In genomic region chr11:82927264-82927880, GRCh38 we compare ENCODE assay signal across 7 cellular contexts. TPM values are rescaled to one million over a fixed set of nuclear protein-coding genes. Genes with fewer than 3 reads are reported as not detected.
DNase-seq lines count a peak whose midpoint lies in the region; ATAC-seq and TF ChIP-seq lines count a peak whose summit lies in the region.

No MANE protein-coding gene starts in this region.

- H3K4me3 ChIP-seq in right atrium auricular region, result no peak overlapping the region

- DNase-seq in DMS153 treated with DMSO at 0.1 percent for 48 hours (lab: John Stamatoyannopoulos, UW; ENCODE audit: unreplicated experiment), result peak; percentile 74
- peak; percentile 69 for DNase-seq in NCI-H2196 (lab: John Stamatoyannopoulos, UW; ENCODE audit: unreplicated experiment)
- DNase-seq in right atrium auricular region (ENCODE audit: low spot score), result no peak

- H3K27me3 Mint-ChIP-seq in activated T-helper 17 cell treated with anti-CD3 and anti-CD28 coated beads, Interleukin-2, amount 50 U/mL, for 72 hours, result no peaks in the 10 kb centered on the region
- no peaks in the 10 kb centered on the region for H3K27me3 Mint-ChIP-seq in stimulated activated memory B cell treated with anti-CD40 and anti-IgM and Interleukin-4, amounts not matched to agents 10 μg/mL and 1 μg/mL and 100 μg/mL, for 72 hours

- ATAC-seq in GM18868 (IDR thresholded peaks at IDR 0.05; ENCODE audit: unreplicated experiment) (peak; percentile 57), HG03108 (IDR thresholded peaks at IDR 0.05; ENCODE audit: unreplicated experiment) (peak; percentile 61)
- ATAC-seq in activated T-helper 17 cell treated with anti-CD3 and anti-CD28 coated beads, Interleukin-2, amount 50 U/mL, for 72 hours (replicated peaks), result peak; percentile 72
- ATAC-seq in stimulated activated memory B cell treated with anti-CD40 and anti-IgM and Interleukin-4, amounts not matched to agents 10 μg/mL and 1 μg/mL and 100 μg/mL, for 72 hours, result peak; percentile 68

- H3K9me3 ChIP-seq in right atrium auricular region, result no peaks in the 10 kb centered on the region

- H3K27me3 ChIP-seq in right atrium auricular region, result no peaks in the 10 kb centered on the region

- no peak overlapping the region for H3K4me3 Mint-ChIP-seq in activated T-helper 17 cell treated with anti-CD3 and anti-CD28 coated beads, Interleukin-2, amount 50 U/mL, for 72 hours
- H3K4me3 Mint-ChIP-seq in stimulated activated memory B cell treated with anti-CD40 and anti-IgM and Interleukin-4, amounts not matched to agents 10 μg/mL and 1 μg/mL and 100 μg/mL, for 72 hours, result no peak overlapping the region

- peaks cover 11% of the 10 kb centered on the region for H3K36me3 Mint-ChIP-seq in activated T-helper 17 cell treated with anti-CD3 and anti-CD28 coated beads, Interleukin-2, amount 50 U/mL, for 72 hours (ENCODE audit: low read depth)
- H3K36me3 Mint-ChIP-seq in stimulated activated memory B cell treated with anti-CD40 and anti-IgM and Interleukin-4, amounts not matched to agents 10 μg/mL and 1 μg/mL and 100 μg/mL, for 72 hours, result peaks cover 16% of the 10 kb centered on the region

- H3K27ac Mint-ChIP-seq in activated T-helper 17 cell treated with anti-CD3 and anti-CD28 coated beads, Interleukin-2, amount 50 U/mL, for 72 hours, result no peak overlapping the region
- H3K27ac Mint-ChIP-seq in stimulated activated memory B cell treated with anti-CD40 and anti-IgM and Interleukin-4, amounts not matched to agents 10 μg/mL and 1 μg/mL and 100 μg/mL, for 72 hours, result peak overlapping the region; percentile 35

- peaks cover 3% of the 10 kb centered on the region for H3K4me1 Mint-ChIP-seq in activated T-helper 17 cell treated with anti-CD3 and anti-CD28 coated beads, Interleukin-2, amount 50 U/mL, for 72 hours
- peaks cover 27% of the 10 kb centered on the region for H3K4me1 Mint-ChIP-seq in stimulated activated memory B cell treated with anti-CD40 and anti-IgM and Interleukin-4, amounts not matched to agents 10 μg/mL and 1 μg/mL and 100 μg/mL, for 72 hours

- no peaks in the 10 kb centered on the region for H3K4me1 ChIP-seq in right atrium auricular region

- H3K9me3 Mint-ChIP-seq in activated T-helper 17 cell treated with anti-CD3 and anti-CD28 coated beads, Interleukin-2, amount 50 U/mL, for 72 hours, result no peaks in the 10 kb centered on the region
- no peaks in the 10 kb centered on the region for H3K9me3 Mint-ChIP-seq in stimulated activated memory B cell treated with anti-CD40 and anti-IgM and Interleukin-4, amounts not matched to agents 10 μg/mL and 1 μg/mL and 100 μg/mL, for 72 hours

- peak; percentile 79 to 84 for TF ChIP-seq CTCF in right atrium auricular region (IDR thresholded peaks at IDR 0.05)

- no peak overlapping the region for H3K27ac ChIP-seq in right atrium auricular region

- H3K36me3 ChIP-seq in right atrium auricular region, result no peaks in the 10 kb centered on the region

RNA-seq across cellular contexts. Expression of gene DDIAS, which starts 25.8 kb away (rescaled TPM):
- total RNA-seq in activated T-helper 17 cell treated with anti-CD3 and anti-CD28 coated beads, Interleukin-2, amount 50 U/mL, for 72 hours, result 10 to 100 TPM in 1 of 2 donors, 1 to 10 TPM in 1; 6.1 to 17.3 TPM
- 1 to 10 TPM in 1 of 2 donors, under 1 TPM in 1; 0.55 to 2.0 TPM for total RNA-seq in right atrium auricular region

RNA-seq across cellular contexts. Expression of gene PRCP, which starts 27.1 kb away (rescaled TPM):
- 10 to 100 TPM; 20.9 to 26.9 TPM for total RNA-seq in activated T-helper 17 cell treated with anti-CD3 and anti-CD28 coated beads, Interleukin-2, amount 50 U/mL, for 72 hours
- total RNA-seq in right atrium auricular region, result 10 to 100 TPM; 52.5 to 60.1 TPM
